ENCODE assay signal across 8 cellular contexts in the genomic region with DNA sequence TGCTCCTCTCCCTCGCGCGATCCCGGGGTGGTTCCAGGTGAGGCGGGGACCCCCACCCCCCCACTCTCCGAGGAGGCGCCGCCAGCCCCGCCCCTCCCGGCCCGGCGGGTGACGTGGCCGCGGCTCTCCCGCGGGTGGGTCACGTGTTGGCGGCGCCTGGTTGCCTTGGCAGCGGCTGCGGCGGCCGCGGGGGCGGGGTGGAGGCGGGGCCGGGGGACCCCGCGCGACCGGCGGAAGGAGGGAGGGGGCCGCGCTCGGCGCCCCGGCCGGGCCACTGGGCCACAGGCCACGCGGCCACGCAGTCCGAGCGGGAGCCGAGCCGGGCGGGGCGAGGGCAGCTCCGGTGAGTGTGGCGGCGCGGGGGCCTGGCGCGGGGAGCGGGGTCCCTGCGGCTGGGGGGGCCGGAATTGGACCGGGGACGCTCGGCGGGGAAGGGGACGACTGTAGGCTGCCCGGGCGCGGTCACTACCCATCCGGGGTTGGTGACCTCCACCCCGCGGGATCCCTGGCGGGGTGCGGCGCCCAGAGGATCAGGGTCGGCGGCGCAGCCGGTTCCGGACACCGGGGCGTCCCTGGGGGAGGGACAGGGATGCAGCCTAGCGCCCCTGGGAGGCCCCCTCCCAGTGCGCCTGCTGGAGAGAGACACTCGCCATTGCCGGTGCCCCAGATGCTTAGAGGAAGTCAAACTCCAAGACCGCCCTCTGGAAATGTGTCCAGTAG. TPM values are rescaled to one million over a fixed set of nuclear protein-coding genes. Genes with fewer than 3 reads are reported as not detected.
DNase-seq lines count a peak whose midpoint lies in the region; ATAC-seq and TF ChIP-seq lines count a peak whose summit lies in the region.

Gene ORAI2, plus strand, starts transcription at position 257 of the 720 bp plus-strand sequence. CDS start 5,382 bp downstream, outside the sequence.

- WGBS in lower leg skin, 2 donors, result 1 to 2% methylated on average over 21 to 42 of the region's 83 CpGs

- TF ChIP-seq POLR2A in lower leg skin (IDR thresholded peaks at IDR 0.05), result no peak

- H3K4me3 ChIP-seq in lower leg skin (ENCODE audit: low read depth, poor library complexity, severe bottlenecking), result peak within 1 kb of the TSS; percentile 48

- peak; percentile 43 for ATAC-seq in HG02884 (IDR thresholded peaks at IDR 0.05; ENCODE audit: unreplicated experiment)

- intact Hi-C loops in lower leg skin (cut with DNase I; ENCODE audit: low total_unique reads), result no loop called here

- peak; percentile 41 for DNase-seq in NCI-H2029 (lab: John Stamatoyannopoulos, UW)
- no peak for DNase-seq in NCI-H2029 treated with DMSO at 0.1 percent for 48 hours (lab: John Stamatoyannopoulos, UW)
- DNase-seq in NCI-H226, result peak; percentile 58
- peak; percentile 85 to 88 for DNase-seq in activated CD4-positive, alpha-beta T cell treated with anti-CD3 and anti-CD28 coated beads, Interleukin-2, amount 50 U/mL, for 48 hours
- peak; percentile 36 to 75 for DNase-seq in dermis microvascular lymphatic vessel endothelial cell (ENCODE audit: low read depth in 2 of 2)
- peak; percentile 47 to 95 for DNase-seq in lower leg skin (ENCODE audit: low spot score in 2 of 2)
- peak; percentile 86 to 89 for DNase-seq in stimulated activated CD4-positive, alpha-beta T cell treated with anti-CD3 and anti-CD28 coated beads, Interleukin-4, amount 100 ng/mL, for 4 hours

- TF ChIP-seq CTCF in lower leg skin (IDR thresholded peaks at IDR 0.05), result no peak

RNA-seq across cellular contexts. Expression of gene ORAI2, which starts in this region (rescaled TPM):
- total RNA-seq in dermis microvascular lymphatic vessel endothelial cell (57.9 and 106 TPM in 2 replicates), lower leg skin (1 to 10 TPM; 2.7 to 6.8 (median 6.4) TPM)
